In the genomic region with DNA sequence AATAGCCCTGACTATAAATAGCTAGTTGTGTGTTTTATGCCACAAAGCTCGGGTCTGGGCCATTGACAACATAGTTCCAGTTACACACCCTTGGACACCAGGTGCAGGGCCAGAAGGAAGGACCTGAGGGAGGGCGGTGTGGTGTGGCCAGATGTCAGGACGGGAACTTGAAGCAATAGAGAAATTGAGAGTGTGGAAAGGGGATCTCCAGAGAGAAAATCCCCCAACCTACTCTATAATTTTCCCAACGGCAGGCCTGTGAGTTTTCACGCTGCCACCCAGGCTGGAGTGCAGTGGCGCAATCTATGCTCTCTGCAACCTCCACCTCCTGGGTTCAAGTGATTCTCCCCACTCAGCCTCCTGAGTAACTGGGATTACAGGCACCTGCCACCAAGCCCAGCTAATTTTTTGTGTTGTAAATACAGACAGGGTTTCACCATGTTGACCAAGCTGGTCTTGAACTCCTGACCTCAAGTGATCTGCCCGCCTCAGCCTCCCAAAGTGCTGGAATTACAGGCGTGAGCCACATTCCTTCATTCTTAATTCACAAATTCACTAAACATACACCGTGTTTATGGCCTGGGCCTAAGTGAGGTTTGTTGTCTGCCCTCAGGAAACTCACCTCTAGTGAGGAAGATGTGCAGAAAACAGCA, we compare ENCODE assay signal across 14 cellular contexts.
DNase-seq lines count a peak whose midpoint lies in the region; ATAC-seq and TF ChIP-seq lines count a peak whose summit lies in the region.
"Had no signal": no experiment of that assay in that cellular context is flagged by ENCODE, and none has a peak within 500 bp of the region (broad histone marks: within the 10 kb centered on the region; RNA-seq: fewer than 3 reads in every experiment).

No MANE protein-coding gene starts in this region.

- ATAC-seq in GM19351 (IDR thresholded peaks at IDR 0.05; ENCODE audit: unreplicated experiment) (peak; percentile 59), left colon (peak; percentile 63), GM21528 (IDR thresholded peaks at IDR 0.05; ENCODE audit: low FRiP score, unreplicated experiment) (no peak)
- ATAC-seq: left lobe of liver had no signal

- H3K4me3 ChIP-seq in GM06990 (replicated peaks; ENCODE audit: low read depth, low read length) (no peak overlapping the region), HL-60 (replicated peaks; ENCODE audit: insufficient read depth, low read length) (no peak overlapping the region)
- H3K4me3 ChIP-seq: thyroid gland had no signal

- intact Hi-C loops in left colon (cut with DNase I, micrococcal nuclease), result no loop called here

- H3K27me3 ChIP-seq in GM06990 (replicated peaks; ENCODE audit: control insufficient read depth, insufficient read depth, low read length) (no peaks in the 10 kb centered on the region), HL-60 (ENCODE audit: insufficient read depth, poor library complexity, severe bottlenecking) (no peaks in the 10 kb centered on the region)
- H3K27me3 ChIP-seq: thyroid gland had no signal

- H3K27ac ChIP-seq in HL-60 (replicated peaks), result peak overlapping the region; percentile 12
- H3K27ac ChIP-seq: thyroid gland had no signal

- no peaks in the 10 kb centered on the region for H3K9me3 Mint-ChIP-seq in type B pancreatic cell
- H3K9me3 Mint-ChIP-seq: activated T-cell treated with anti-CD3 and anti-CD28 coated beads, Interleukin-2, amount 50 U/mL, for 72 hours; CD4-positive, alpha-beta memory T cell had no signal

- H3K36me3 ChIP-seq in GM06990 (ENCODE audit: control insufficient read depth, insufficient read depth, low read length), result no peaks in the 10 kb centered on the region
- H3K36me3 ChIP-seq: thyroid gland had no signal

- TF ChIP-seq CTCF in GM06990 (IDR thresholded peaks at IDR 0.05; ENCODE audit: insufficient read depth, low read length, poor library complexity, severe bottlenecking) (no peak), HL-60 (IDR thresholded peaks at IDR 0.05; ENCODE audit: insufficient read depth, low read length) (no peak), type B pancreatic cell (conservative IDR thresholded peaks at IDR 0.05) (no peak)

- H3K27ac Mint-ChIP-seq in type B pancreatic cell, result no peak overlapping the region
- H3K27ac Mint-ChIP-seq: activated T-cell treated with anti-CD3 and anti-CD28 coated beads, Interleukin-2, amount 50 U/mL, for 72 hours had no signal

- H3K27me3 Mint-ChIP-seq in type B pancreatic cell, result peaks cover 8% of the 10 kb centered on the region
- H3K27me3 Mint-ChIP-seq: CD4-positive, alpha-beta memory T cell had no signal

- H3K36me3 Mint-ChIP-seq in type B pancreatic cell, result no peaks in the 10 kb centered on the region
- H3K36me3 Mint-ChIP-seq: CD4-positive, alpha-beta memory T cell had no signal

- H3K4me1 Mint-ChIP-seq in type B pancreatic cell (ENCODE audit: unreplicated experiment), result peaks cover 3% of the 10 kb centered on the region

- H3K4me3 Mint-ChIP-seq in type B pancreatic cell, result no peak overlapping the region
- H3K4me3 Mint-ChIP-seq: activated T-cell treated with anti-CD3 and anti-CD28 coated beads, Interleukin-2, amount 50 U/mL, for 72 hours; CD4-positive, alpha-beta memory T cell had no signal

- DNase-seq in GM06990 (ENCODE audit: extremely low read depth, insufficient read length) (peak; percentile 76), HL-60 (ENCODE audit: low read depth in 1 of 2, low spot score in 1 of 2) (peak in 1 of 2 experiments; percentile 61), left colon (peak; percentile 53 to 61), NCI-H2227 (lab: John Stamatoyannopoulos, UW; ENCODE audit: unreplicated experiment) (no peak), type B pancreatic cell (ENCODE audit: extremely low spot score, unreplicated experiment) (no peak), T-helper 2 cell (no peak)
- DNase-seq: activated T-cell treated with anti-CD3 and anti-CD28 coated beads, Interleukin-2, amount 50 U/mL, for 72 hours; CD4-positive, alpha-beta memory T cell; NCI-H526 treated with DMSO at 0.1 percent for 48 hours; T-helper 9 cell; thyroid gland had no signal

Comparison
In these comparisons a context has a peak if more than half of its experiments do, and no peak if none do; other contexts are left out.
1. DNase-seq: peak in GM06990 (single experiment) and left colon (2 of 2); none in NCI-H2227 (single experiment), type B pancreatic cell (single experiment) and T-helper 2 cell (0 of 5).